ENCODE assay signal across 19 cellular contexts in the genomic region with DNA sequence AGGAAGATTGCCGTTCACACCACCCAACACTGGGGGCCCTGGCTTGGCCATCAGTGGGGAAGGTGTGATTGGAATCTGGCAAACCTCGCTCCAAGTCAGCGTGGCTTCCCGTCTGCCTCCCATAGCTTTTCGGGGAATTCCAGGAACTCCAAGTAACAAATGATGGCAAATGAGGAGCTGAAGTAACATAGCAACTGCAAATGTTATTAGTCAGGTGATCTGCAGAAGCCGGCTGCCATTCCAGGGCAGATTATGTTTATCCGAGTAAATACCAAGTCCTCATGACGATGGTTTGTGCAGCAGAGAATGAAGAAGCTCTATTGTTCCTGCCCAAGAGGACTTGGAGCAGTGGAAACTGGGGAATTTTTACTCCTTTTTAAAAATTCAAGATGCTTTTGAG.
DNase-seq lines count a peak whose midpoint lies in the region; ATAC-seq and TF ChIP-seq lines count a peak whose summit lies in the region.
"Had no signal": no experiment of that assay in that cellular context is flagged by ENCODE, and none has a peak within 500 bp of the region (broad histone marks: within the 10 kb centered on the region; RNA-seq: fewer than 3 reads in every experiment).

No MANE protein-coding gene starts in this region.

- H3K27ac Mint-ChIP-seq in CD14-positive monocyte = no peak overlapping the region
- H3K27ac Mint-ChIP-seq: activated CD4-positive, alpha-beta T cell treated with anti-CD3 and anti-CD28 coated beads for 36 hours; activated naive CD8-positive, alpha-beta T cell; T-cell had no signal

- no peaks in the 10 kb centered on the region for H3K79me2 ChIP-seq in smooth muscle cell (ENCODE audit: low read depth)

- peaks cover 0 to 6% (median 3%) of the 10 kb centered on the region in 7 donors for H3K9me3 Mint-ChIP-seq in CD14-positive monocyte

- in situ Hi-C loops in HAP-1 (cut with MboI; ENCODE audit: low sequenced_read_pairs) = no loop called here

- H3K4me1 Mint-ChIP-seq in CD14-positive monocyte = no peaks in the 10 kb centered on the region
- H3K4me1 Mint-ChIP-seq: activated CD4-positive, alpha-beta T cell treated with anti-CD3 and anti-CD28 coated beads for 36 hours; T-cell had no signal

- DNase-seq in DMS 273 (lab: John Stamatoyannopoulos, UW; ENCODE audit: unreplicated experiment) (peak; percentile 53), DMS 273 treated with DMSO at 0.1 percent for 48 hours (lab: John Stamatoyannopoulos, UW) (no peak), RPMI7951 (ENCODE audit: low read depth) (peak; percentile 26), foreskin melanocyte (peak; percentile 26), smooth muscle cell (lab: John Stamatoyannopoulos, UW; ENCODE audit: unreplicated experiment) (no peak), HAP-1 (ENCODE audit: low spot score in 2 of 2) (no peak), right cardiac atrium (no peak), CD14-positive monocyte (ENCODE audit: low spot score) (no peak)
- DNase-seq: activated CD4-positive, alpha-beta T cell treated with anti-CD3 and anti-CD28 coated beads for 36 hours; BE2C; left lung; NCI-H1092 treated with DMSO at 0.1 percent for 48 hours; NCI-H2029 treated with DMSO at 0.1 percent for 48 hours; psoas muscle; spleen; T-cell had no signal

- WGBS in smooth muscle cell (ENCODE audit: low lambda C conversion rate) = 70% methylated on average over 8 of the region's 8 CpGs
- 51% methylated on average over 8 of the region's 8 CpGs for WGBS in right cardiac atrium

- TF ChIP-seq CTCF in smooth muscle cell (IDR thresholded peaks at IDR 0.05; ENCODE audit: borderline replicate concordance, insufficient read depth, poor library complexity, severe bottlenecking) (no peak), CD14-positive monocyte (IDR thresholded peaks at IDR 0.05) (no peak)

- H3K36me3 Mint-ChIP-seq in CD14-positive monocyte = no peaks in the 10 kb centered on the region
- H3K36me3 Mint-ChIP-seq: activated naive CD8-positive, alpha-beta T cell; T-cell had no signal

- no peak overlapping the region for H3K9ac ChIP-seq in smooth muscle cell (ENCODE audit: low read depth)

- H2AFZ ChIP-seq in smooth muscle cell (ENCODE audit: low read depth) = no peak overlapping the region

- H3K9me3 ChIP-seq in smooth muscle cell (replicated peaks; ENCODE audit: low read depth) (no peaks in the 10 kb centered on the region), HAP-1 (no peaks in the 10 kb centered on the region), right cardiac atrium (ENCODE audit: control insufficient read depth, low read length) (no peaks in the 10 kb centered on the region)
- H3K9me3 ChIP-seq: BE2C, psoas muscle had no signal

- peaks cover 6 to 14% (median 10%) of the 10 kb centered on the region in 3 donors for H3K27me3 Mint-ChIP-seq in CD14-positive monocyte (ENCODE audit: low read depth in 3 of 3)

- intact Hi-C loops in right cardiac atrium (cut with DNase I) (no loop called here), CD14-positive monocyte (cut with micrococcal nuclease) (no loop called here)

- H3K27ac ChIP-seq in smooth muscle cell (ENCODE audit: low read depth) (peak overlapping the region; percentile 29), right cardiac atrium (ENCODE audit: low read length) (no peak overlapping the region)
- H3K27ac ChIP-seq: 22Rv1, left lung, psoas muscle, spleen had no signal

- H3K4me3 ChIP-seq in smooth muscle cell (no peak overlapping the region), HAP-1 (no peak overlapping the region), right cardiac atrium (ENCODE audit: low read length) (no peak overlapping the region)
- H3K4me3 ChIP-seq: left lung, psoas muscle, spleen had no signal

- H3F3A ChIP-seq in smooth muscle cell (ENCODE audit: low read depth) = no peaks in the 10 kb centered on the region

- H3K27me3 ChIP-seq in smooth muscle cell (ENCODE audit: low read depth) (no peaks in the 10 kb centered on the region), HAP-1 (ENCODE audit: low read depth) (peaks cover 6% of the 10 kb centered on the region; the same call in 1 of the 2 replicates), right cardiac atrium (ENCODE audit: control insufficient read depth, insufficient read depth) (no peaks in the 10 kb centered on the region)

- H4K20me1 ChIP-seq in smooth muscle cell (ENCODE audit: low read depth) = no peaks in the 10 kb centered on the region

- no peaks in the 10 kb centered on the region for H3K36me3 ChIP-seq in smooth muscle cell (ENCODE audit: low read depth)
- H3K36me3 ChIP-seq in HAP-1 (replicated peaks) = no peaks in the 10 kb centered on the region
- H3K36me3 ChIP-seq: BE2C, left lung, spleen had no signal

- peaks cover 9% of the 10 kb centered on the region for H3K4me1 ChIP-seq in smooth muscle cell (ENCODE audit: low read depth)
- no peaks in the 10 kb centered on the region for H3K4me1 ChIP-seq in HAP-1
- H3K4me1 ChIP-seq in right cardiac atrium (ENCODE audit: control insufficient read depth, insufficient read depth, low read length) = no peaks in the 10 kb centered on the region
- H3K4me1 ChIP-seq: BE2C, left lung, psoas muscle had no signal

- H3K4me2 ChIP-seq in smooth muscle cell = no peak overlapping the region

- ATAC-seq in right cardiac atrium = no peak
- ATAC-seq: activated CD4-positive, alpha-beta T cell treated with anti-CD3 and anti-CD28 coated beads for 36 hours; left lung; psoas muscle; Right ventricle myocardium inferior; T-cell had no signal

- no peak overlapping the region for H3K4me3 Mint-ChIP-seq in CD14-positive monocyte
- H3K4me3 Mint-ChIP-seq: activated CD4-positive, alpha-beta T cell treated with anti-CD3 and anti-CD28 coated beads for 36 hours; activated naive CD8-positive, alpha-beta T cell; T-cell had no signal

Comparison
In these comparisons a context has a peak if more than half of its experiments do, and no peak if none do; other contexts are left out.
1. DNase-seq: peak in DMS 273 (single experiment), RPMI7951 (single experiment) and foreskin melanocyte (single experiment); none in DMS 273 treated with DMSO at 0.1 percent for 48 hours (single experiment), smooth muscle cell (single experiment), HAP-1 (0 of 2), right cardiac atrium (0 of 3) and CD14-positive monocyte (single experiment).